19 cellular contexts compared by ENCODE assay signal in genomic region chr9:86500031-86500430, GRCh38.
DNase-seq lines count a peak whose midpoint lies in the region; TF ChIP-seq lines count a peak whose summit lies in the region.
"Had no signal": no experiment of that assay in that cellular context is flagged by ENCODE, and none has a peak within 500 bp of the region (broad histone marks: within the 10 kb centered on the region; RNA-seq: fewer than 3 reads in every experiment).

No MANE protein-coding gene starts in this region.

- H3K79me2 ChIP-seq in smooth muscle cell (ENCODE audit: low read depth) = no peaks in the 10 kb centered on the region

- no peak for TF ChIP-seq CTCF in LNCaP clone FGC (IDR thresholded peaks at IDR 0.05; ENCODE audit: control insufficient read depth, extremely low read depth, insufficient read depth)
- TF ChIP-seq CTCF in chondrocyte (IDR thresholded peaks at IDR 0.05) = no peak
- TF ChIP-seq CTCF in smooth muscle cell (IDR thresholded peaks at IDR 0.05; ENCODE audit: borderline replicate concordance, insufficient read depth, poor library complexity, severe bottlenecking) = no peak
- no peak for TF ChIP-seq CTCF in testis (IDR thresholded peaks at IDR 0.05)

- peak overlapping the region; percentile 68 for H3K27ac ChIP-seq in mesenchymal stem cell (ENCODE audit: low read length, poor library complexity, severe bottlenecking)
- peak overlapping the region; percentile 88 for H3K27ac ChIP-seq in smooth muscle cell (ENCODE audit: low read depth)
- H3K27ac ChIP-seq in testis = no peak overlapping the region
- H3K27ac ChIP-seq: HL-60 had no signal

- H3K14ac ChIP-seq in mesenchymal stem cell (ENCODE audit: low read length in 2 of 2) = no peak overlapping the region

- H3K23ac ChIP-seq in mesenchymal stem cell (ENCODE audit: low read length in 2 of 2) = no peak overlapping the region

- intact Hi-C loops in testis (cut with DNase I; ENCODE audit: low total_unique reads) = no loop called here

- H2BK12ac ChIP-seq in mesenchymal stem cell (ENCODE audit: low read length in 2 of 2) = no peak overlapping the region

- H3K27me3 ChIP-seq in mesenchymal stem cell (ENCODE audit: control insufficient read depth in 1 of 2, insufficient read depth in 1 of 2, low read length in 2 of 2) (no peaks in the 10 kb centered on the region), smooth muscle cell (ENCODE audit: low read depth) (no peaks in the 10 kb centered on the region), testis (no peaks in the 10 kb centered on the region)
- H3K27me3 ChIP-seq: MG63 had no signal

- no peak overlapping the region for H4K8ac ChIP-seq in mesenchymal stem cell (ENCODE audit: low read length)

- H2AFZ ChIP-seq in mesenchymal stem cell (ENCODE audit: low read depth, low read length) = no peak overlapping the region
- H2AFZ ChIP-seq in smooth muscle cell (ENCODE audit: low read depth) = no peak overlapping the region

- H3K4me3 ChIP-seq in LNCaP clone FGC (ENCODE audit: low read depth, low read length) (no peak overlapping the region), mesenchymal stem cell (ENCODE audit: insufficient read depth in 1 of 2, low read depth in 1 of 2, low read length in 2 of 2) (no peak overlapping the region), smooth muscle cell (no peak overlapping the region), testis (no peak overlapping the region)
- H3K4me3 ChIP-seq: MG63 had no signal

- peaks cover 4% of the 10 kb centered on the region for H3K9me3 Mint-ChIP-seq in chondrocyte (ENCODE audit: low read depth)
- H3K9me3 Mint-ChIP-seq: H9 had no signal

- DNase-seq in LNCaP clone FGC (ENCODE audit: low read depth) = peak; percentile 27
- no peak for DNase-seq in chondrocyte (ENCODE audit: low spot score)
- DNase-seq in mesenchymal stem cell = no peak
- DNase-seq in smooth muscle cell (lab: John Stamatoyannopoulos, UW; ENCODE audit: unreplicated experiment) = no peak
- no peak for DNase-seq in activated CD4-positive, CD25-positive, alpha-beta regulatory T cell (lab: John Stamatoyannopoulos, UW)
- no peak for DNase-seq in HK-2 (ENCODE audit: unreplicated experiment)
- DNase-seq in testis = no peak
- DNase-seq: DMS79 treated with DMSO at 0.1 percent for 48 hours, H9, NCI-H1092, NCI-H1436 treated with DMSO at 0.1 percent for 48 hours, NCI-H2029 treated with DMSO at 0.1 percent for 48 hours, NCI-H2171, NCI-H526, PC-3, RPMI8226 had no signal

- no peak overlapping the region for H4K91ac ChIP-seq in mesenchymal stem cell (ENCODE audit: low read length)

- no peak overlapping the region for H2BK15ac ChIP-seq in mesenchymal stem cell (ENCODE audit: low read depth, poor library complexity, severe bottlenecking)

- WGBS in mesenchymal stem cell = 67% methylated on average over 1 of the region's 1 CpG
- 82% methylated on average over 1 of the region's 1 CpG for WGBS in smooth muscle cell (ENCODE audit: low lambda C conversion rate)
- WGBS in testis, 2 donors = 79 to 96% methylated on average over 1 of the region's 1 CpG

- H3K27ac Mint-ChIP-seq in chondrocyte (ENCODE audit: unreplicated experiment) = peak overlapping the region; percentile 93
- H3K27ac Mint-ChIP-seq: CD14-positive monocyte, H9 had no signal

- H3F3A ChIP-seq in smooth muscle cell (ENCODE audit: low read depth) = peaks cover 5% of the 10 kb centered on the region

- no peak overlapping the region for H2BK120ac ChIP-seq in mesenchymal stem cell (ENCODE audit: low read depth, low read length)

- no peak overlapping the region for H3K18ac ChIP-seq in mesenchymal stem cell (ENCODE audit: low read depth in 1 of 2, low read length in 2 of 2)

- H3K9ac ChIP-seq in mesenchymal stem cell (ENCODE audit: low read length) = peak overlapping the region; percentile 90
- H3K9ac ChIP-seq in smooth muscle cell (ENCODE audit: low read depth) = peak overlapping the region; percentile 50

- peaks cover 32% of the 10 kb centered on the region for H3K4me1 Mint-ChIP-seq in chondrocyte (ENCODE audit: low read depth)
- H3K4me1 Mint-ChIP-seq: CD14-positive monocyte, H9 had no signal

- peaks cover 2% of the 10 kb centered on the region for H3K36me3 Mint-ChIP-seq in chondrocyte (ENCODE audit: low read depth)
- H3K36me3 Mint-ChIP-seq: CD14-positive monocyte had no signal

- no peaks in the 10 kb centered on the region for H3K9me3 ChIP-seq in mesenchymal stem cell (ENCODE audit: control insufficient read depth, low read length)
- H3K9me3 ChIP-seq in smooth muscle cell (replicated peaks; ENCODE audit: low read depth) = no peaks in the 10 kb centered on the region
- H3K9me3 ChIP-seq in testis = no peaks in the 10 kb centered on the region
- H3K9me3 ChIP-seq: MG63 had no signal

- H3K36me3 ChIP-seq in mesenchymal stem cell (ENCODE audit: control insufficient read depth in 1 of 2, insufficient read depth in 2 of 2, low read depth in 1 of 2, low read length in 2 of 2) (no peaks in the 10 kb centered on the region), smooth muscle cell (ENCODE audit: low read depth) (no peaks in the 10 kb centered on the region), testis (ENCODE audit: low read depth, missing control alignments) (no peaks in the 10 kb centered on the region)
- H3K36me3 ChIP-seq: MG63 had no signal

- no peaks in the 10 kb centered on the region for H3K79me1 ChIP-seq in mesenchymal stem cell (replicated peaks; ENCODE audit: low read length, poor library complexity, severe bottlenecking)

- no peaks in the 10 kb centered on the region for H3K27me3 Mint-ChIP-seq in chondrocyte (ENCODE audit: low read depth)

- TF ChIP-seq POLR2A in testis (IDR thresholded peaks at IDR 0.05) = no peak

- H3K4me2 ChIP-seq in mesenchymal stem cell (ENCODE audit: low read length, poor library complexity, severe bottlenecking) (no peak overlapping the region), smooth muscle cell (peak overlapping the region; percentile 29)

- H3K4me1 ChIP-seq in mesenchymal stem cell (ENCODE audit: control insufficient read depth, insufficient read depth, low read depth, low read length) = peaks cover 7% of the 10 kb centered on the region
- peaks cover 2% of the 10 kb centered on the region for H3K4me1 ChIP-seq in smooth muscle cell (ENCODE audit: low read depth)
- H3K4me1 ChIP-seq in testis = no peaks in the 10 kb centered on the region

- H3K4ac ChIP-seq in mesenchymal stem cell (ENCODE audit: low read depth in 1 of 2, low read length in 2 of 2) = no peak overlapping the region

- H2BK5ac ChIP-seq in mesenchymal stem cell (ENCODE audit: low read depth, low read length, poor library complexity, severe bottlenecking) = no peak overlapping the region

- no peak overlapping the region for H2AK5ac ChIP-seq in mesenchymal stem cell (ENCODE audit: low read length, severe bottlenecking)

- H4K20me1 ChIP-seq in smooth muscle cell (ENCODE audit: low read depth) = no peaks in the 10 kb centered on the region

- H3K4me3 Mint-ChIP-seq in chondrocyte (ENCODE audit: unreplicated experiment) = no peak overlapping the region
- H3K4me3 Mint-ChIP-seq: H9 had no signal

Comparison
In these comparisons a context has a peak if more than half of its experiments do, and no peak if none do; other contexts are left out.
1. H3K27ac ChIP-seq: peak in mesenchymal stem cell (single experiment) and smooth muscle cell (single experiment); none in testis (0 of 2).